1 cellular context compared by ENCODE assay signal in the genomic region with DNA sequence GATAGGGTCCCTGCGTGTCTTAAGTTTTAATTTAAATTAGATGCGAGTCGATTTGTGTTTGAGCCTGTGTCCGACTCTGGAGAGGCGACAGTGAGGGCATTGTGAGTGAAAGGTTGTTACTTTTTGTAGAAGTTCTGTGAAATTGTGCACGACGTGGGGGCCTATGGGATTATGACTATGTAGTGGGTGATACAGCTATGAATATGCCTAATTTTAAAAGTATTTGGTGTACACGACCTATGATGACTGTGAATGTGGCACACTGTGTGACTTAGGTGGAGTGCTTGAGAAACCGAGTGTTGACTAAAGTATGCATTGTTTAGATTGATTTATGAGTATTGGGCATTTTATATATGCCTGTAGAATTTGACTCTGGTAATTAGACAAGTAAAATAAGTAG.
TF ChIP-seq lines count a peak whose summit lies in the region.

No MANE protein-coding gene starts in this region.

TF ChIP-seq in GM23338, 12 proteins besides CTCF, POLR2A, EP300 and RAD21 (continued from another document):
- TF ChIP-seq, protein P1, sequence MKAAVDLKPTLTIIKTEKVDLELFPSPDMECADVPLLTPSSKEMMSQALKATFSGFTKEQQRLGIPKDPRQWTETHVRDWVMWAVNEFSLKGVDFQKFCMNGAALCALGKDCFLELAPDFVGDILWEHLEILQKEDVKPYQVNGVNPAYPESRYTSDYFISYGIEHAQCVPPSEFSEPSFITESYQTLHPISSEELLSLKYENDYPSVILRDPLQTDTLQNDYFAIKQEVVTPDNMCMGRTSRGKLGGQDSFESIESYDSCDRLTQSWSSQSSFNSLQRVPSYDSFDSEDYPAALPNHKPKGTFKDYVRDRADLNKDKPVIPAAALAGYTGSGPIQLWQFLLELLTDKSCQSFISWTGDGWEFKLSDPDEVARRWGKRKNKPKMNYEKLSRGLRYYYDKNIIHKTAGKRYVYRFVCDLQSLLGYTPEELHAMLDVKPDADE (IDR thresholded peaks at IDR 0.05): no peak
- TF ChIP-seq, protein P2, sequence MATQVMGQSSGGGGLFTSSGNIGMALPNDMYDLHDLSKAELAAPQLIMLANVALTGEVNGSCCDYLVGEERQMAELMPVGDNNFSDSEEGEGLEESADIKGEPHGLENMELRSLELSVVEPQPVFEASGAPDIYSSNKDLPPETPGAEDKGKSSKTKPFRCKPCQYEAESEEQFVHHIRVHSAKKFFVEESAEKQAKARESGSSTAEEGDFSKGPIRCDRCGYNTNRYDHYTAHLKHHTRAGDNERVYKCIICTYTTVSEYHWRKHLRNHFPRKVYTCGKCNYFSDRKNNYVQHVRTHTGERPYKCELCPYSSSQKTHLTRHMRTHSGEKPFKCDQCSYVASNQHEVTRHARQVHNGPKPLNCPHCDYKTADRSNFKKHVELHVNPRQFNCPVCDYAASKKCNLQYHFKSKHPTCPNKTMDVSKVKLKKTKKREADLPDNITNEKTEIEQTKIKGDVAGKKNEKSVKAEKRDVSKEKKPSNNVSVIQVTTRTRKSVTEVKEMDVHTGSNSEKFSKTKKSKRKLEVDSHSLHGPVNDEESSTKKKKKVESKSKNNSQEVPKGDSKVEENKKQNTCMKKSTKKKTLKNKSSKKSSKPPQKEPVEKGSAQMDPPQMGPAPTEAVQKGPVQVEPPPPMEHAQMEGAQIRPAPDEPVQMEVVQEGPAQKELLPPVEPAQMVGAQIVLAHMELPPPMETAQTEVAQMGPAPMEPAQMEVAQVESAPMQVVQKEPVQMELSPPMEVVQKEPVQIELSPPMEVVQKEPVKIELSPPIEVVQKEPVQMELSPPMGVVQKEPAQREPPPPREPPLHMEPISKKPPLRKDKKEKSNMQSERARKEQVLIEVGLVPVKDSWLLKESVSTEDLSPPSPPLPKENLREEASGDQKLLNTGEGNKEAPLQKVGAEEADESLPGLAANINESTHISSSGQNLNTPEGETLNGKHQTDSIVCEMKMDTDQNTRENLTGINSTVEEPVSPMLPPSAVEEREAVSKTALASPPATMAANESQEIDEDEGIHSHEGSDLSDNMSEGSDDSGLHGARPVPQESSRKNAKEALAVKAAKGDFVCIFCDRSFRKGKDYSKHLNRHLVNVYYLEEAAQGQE (IDR thresholded peaks at IDR 0.05; ENCODE audit: unreplicated experiment): no peak
- TF ChIP-seq ZNF331 (CRISPR knock-in tag; IDR thresholded peaks at IDR 0.05; ENCODE audit: low read depth) (no peak), NANOG (IDR thresholded peaks at IDR 0.05; ENCODE audit: borderline replicate concordance) (no peak), EZH2phosphoT487 (IDR thresholded peaks at IDR 0.05; ENCODE audit: unreplicated experiment) (no peak)
TF ChIP-seq in GM23338: peak in this region for 0.
